21 cellular contexts compared by ENCODE assay signal in the genomic region with DNA sequence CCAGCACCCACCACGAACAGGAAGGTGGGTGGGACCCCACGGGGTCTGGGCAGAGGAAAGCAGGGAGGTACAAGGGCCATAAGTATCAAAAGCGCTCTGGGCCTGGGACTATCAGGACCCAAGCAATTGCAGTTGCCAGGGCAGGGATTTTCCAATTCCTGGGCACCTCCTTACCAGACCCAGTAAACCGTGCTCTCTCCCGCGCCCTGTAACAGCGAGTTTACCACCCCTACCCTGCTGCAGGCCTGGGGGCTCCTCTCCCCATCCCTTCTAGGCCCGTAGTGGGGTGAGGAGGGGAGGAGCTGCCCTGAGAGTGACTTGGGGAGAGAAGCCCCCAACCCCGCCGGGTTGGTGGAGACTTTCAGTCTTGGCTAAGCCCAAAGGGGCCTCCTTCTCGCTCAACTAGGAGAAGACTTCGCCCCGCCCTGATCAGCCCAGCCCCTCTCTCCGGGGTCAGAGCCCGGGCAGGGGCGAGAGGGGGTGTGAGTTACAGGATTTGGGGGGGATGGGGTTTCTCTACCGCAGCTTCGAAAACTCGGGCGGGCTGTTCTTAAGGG. TPM values are rescaled to one million over a fixed set of nuclear protein-coding genes. Genes with fewer than 3 reads are reported as not detected.
DNase-seq lines count a peak whose midpoint lies in the region; ATAC-seq and TF ChIP-seq lines count a peak whose summit lies in the region.
"Had no signal": no experiment of that assay in that cellular context is flagged by ENCODE, and none has a peak within 500 bp of the region (broad histone marks: within the 10 kb centered on the region; RNA-seq: fewer than 3 reads in every experiment).

No MANE protein-coding gene starts in this region.

- H3K36me3 ChIP-seq in HUES6 (ENCODE audit: control insufficient read depth, insufficient read depth, low read length) (no peaks in the 10 kb centered on the region), endodermal cell (ENCODE audit: control insufficient read depth, insufficient read depth, low read length) (peaks cover 28% of the 10 kb centered on the region), tibial artery (no peaks in the 10 kb centered on the region)
- H3K36me3 ChIP-seq: BLaER1 treated with 17β-estradiol and CSF1 and Interleukin-3, amounts not matched to agents 10 nM and 100 nM; heart right ventricle had no signal

- H3K27me3 ChIP-seq in HUES6 (ENCODE audit: control insufficient read depth, insufficient read depth, low read length), result peaks cover 100% of the 10 kb centered on the region
- H3K27me3 ChIP-seq in endodermal cell (ENCODE audit: control insufficient read depth, insufficient read depth, low read length, poor library complexity, severe bottlenecking), result peaks cover 97% of the 10 kb centered on the region
- H3K27me3 ChIP-seq in tibial artery, result peaks cover 5 to 100% of the 10 kb centered on the region in 2 donors

- no peak for TF ChIP-seq CTCF in GM13976 (IDR thresholded peaks at IDR 0.05; ENCODE audit: borderline replicate concordance, control extremely low read depth, extremely low read depth, insufficient read depth, missing control alignments)
- no peak for TF ChIP-seq CTCF in endodermal cell (conservative IDR thresholded peaks at IDR 0.05)
- no peak for TF ChIP-seq CTCF in neural crest cell (conservative IDR thresholded peaks at IDR 0.05)
- no peak for TF ChIP-seq CTCF in tibial artery (IDR thresholded peaks at IDR 0.05)

- H3K4me3 ChIP-seq in HUES6 (ENCODE audit: low read depth, low read length) (peak overlapping the region; percentile 50), endodermal cell (ENCODE audit: low read length) (peak overlapping the region; percentile 85), tibial artery (no peak overlapping the region)
- H3K4me3 ChIP-seq: testis had no signal

- intact Hi-C loops in tibial artery (cut with DNase I; ENCODE audit: low total_unique reads), result no loop called here

- H3K4me1 ChIP-seq in HUES6 (ENCODE audit: control insufficient read depth, insufficient read depth, low read length), result peaks cover 43% of the 10 kb centered on the region
- peaks cover 18% of the 10 kb centered on the region for H3K4me1 ChIP-seq in endodermal cell (ENCODE audit: control insufficient read depth, insufficient read depth, low read length)
- H3K4me1 ChIP-seq in tibial artery, result peaks cover 8 to 43% (median 30%) of the 10 kb centered on the region in 4 donors

- DNase-seq in GM13976 (ENCODE audit: low spot score), result peak; percentile 33
- DNase-seq in endodermal cell, result peak; percentile 83
- no peak for DNase-seq in neural crest cell (ENCODE audit: low read depth, low spot score)
- no peak for DNase-seq in NCI-H82 treated with DMSO at 0.1 percent for 48 hours (lab: John Stamatoyannopoulos, UW; ENCODE audit: unreplicated experiment)
- DNase-seq in tibial artery, result no peak
- DNase-seq: activated CD8-positive, alpha-beta T cell treated with anti-CD3 and anti-CD28 coated beads, Interleukin-2, amount 10 ng/mL, durations not matched to agents 7 days and 5 days; effector CD8-positive, alpha-beta T cell; heart right ventricle; kidney glomerular epithelial cell; naive thymus-derived CD8-positive, alpha-beta T cell; NCI-H2081; testis had no signal

- no peaks in the 10 kb centered on the region for H3K9me3 Mint-ChIP-seq in endodermal cell
- H3K9me3 Mint-ChIP-seq in neural crest cell, result no peaks in the 10 kb centered on the region

- H3K36me3 Mint-ChIP-seq in endodermal cell (ENCODE audit: low read depth) (peaks cover 2% of the 10 kb centered on the region), neural crest cell (ENCODE audit: low read depth) (peaks cover 41% of the 10 kb centered on the region)

- H3K27me3 Mint-ChIP-seq in endodermal cell (ENCODE audit: insufficient read depth), result peaks cover 99% of the 10 kb centered on the region
- H3K27me3 Mint-ChIP-seq in neural crest cell (ENCODE audit: low read depth), result peaks cover 96% of the 10 kb centered on the region

- 20 to 25% methylated on average over 1 to 18 of the region's 20 CpGs for WGBS in endodermal cell (ENCODE audit: insufficient coverage in 1 of 2, insufficient read length in 1 of 2), 2 experiments

- in situ Hi-C loops in GM13976 (cut with MboI; ENCODE audit: low sequenced_read_pairs, unreplicated experiment), result loop anchor here (10.0 kb wide), 1 partner anchor 431 kb away; no protein-coding TSS in a partner anchor

- H3K4me3 Mint-ChIP-seq in endodermal cell (peak overlapping the region; percentile 60), neural crest cell (peak overlapping the region; percentile 67)
- H3K4me3 Mint-ChIP-seq: activated CD8-positive, alpha-beta T cell treated with anti-CD3 and anti-CD28 coated beads, Interleukin-2, amount 10 ng/mL, durations not matched to agents 7 days and 5 days; memory B cell had no signal

- H3K27ac ChIP-seq in HUES6 (ENCODE audit: low read depth, low read length) (no peak overlapping the region), endodermal cell (ENCODE audit: low read depth, low read length) (no peak overlapping the region), tibial artery (no peak overlapping the region)
- H3K27ac ChIP-seq: BLaER1 treated with 17β-estradiol and CSF1 and Interleukin-3, amounts not matched to agents 10 nM and 100 nM; heart right ventricle; KMS-11; testis; VCaP had no signal

- no peak overlapping the region for H3K9ac ChIP-seq in HUES6 (ENCODE audit: low read length)
- no peak overlapping the region for H3K9ac ChIP-seq in endodermal cell (ENCODE audit: extremely low read depth, low read length, poor library complexity, severe bottlenecking)
- H3K9ac ChIP-seq: BLaER1 treated with 17β-estradiol and CSF1 and Interleukin-3, amounts not matched to agents 10 nM and 100 nM; KMS-11 had no signal

- H3K9me3 ChIP-seq in HUES6 (ENCODE audit: control insufficient read depth, insufficient read depth, low read depth, low read length), result no peaks in the 10 kb centered on the region
- H3K9me3 ChIP-seq in endodermal cell (ENCODE audit: control insufficient read depth, low read length), result no peaks in the 10 kb centered on the region
- H3K9me3 ChIP-seq in tibial artery, result no peaks in the 10 kb centered on the region
- H3K9me3 ChIP-seq: heart right ventricle, testis had no signal

- ATAC-seq in HG03442 (IDR thresholded peaks at IDR 0.05; ENCODE audit: unreplicated experiment) (no peak), HG02642 (IDR thresholded peaks at IDR 0.05; ENCODE audit: poor library complexity, unreplicated experiment) (no peak)
- ATAC-seq: activated CD8-positive, alpha-beta T cell treated with anti-CD3 and anti-CD28 coated beads, Interleukin-2, amount 10 ng/mL, durations not matched to agents 7 days and 5 days; HCT116; heart right ventricle; naive thymus-derived CD8-positive, alpha-beta T cell had no signal

- H3K27ac Mint-ChIP-seq in endodermal cell, result no peak overlapping the region
- H3K27ac Mint-ChIP-seq in neural crest cell (ENCODE audit: unreplicated experiment), result no peak overlapping the region
- H3K27ac Mint-ChIP-seq: activated CD8-positive, alpha-beta T cell treated with anti-CD3 and anti-CD28 coated beads, Interleukin-2, amount 10 ng/mL, durations not matched to agents 7 days and 5 days; activated T-cell treated with anti-CD3 and anti-CD28 coated beads, Interleukin-2, amount 50 U/mL, for 72 hours; memory B cell had no signal

- H3K4me1 Mint-ChIP-seq in endodermal cell, result peaks cover 58% of the 10 kb centered on the region
- H3K4me1 Mint-ChIP-seq in neural crest cell, result peaks cover 55% of the 10 kb centered on the region

RNA-seq across cellular contexts. Expression of a gene that starts 5.4 kb away (rescaled TPM):
- total RNA-seq in endodermal cell (1 to 10 TPM; 5.4 to 6.8 TPM), neural crest cell (83.7 and 86.7 TPM in 2 replicates)
- polyA plus RNA-seq in endodermal cell (2013, experiment 1 of 2), result 37.3 TPM
- polyA plus RNA-seq in endodermal cell (2013, experiment 2 of 2), result 27.0 TPM
- total RNA-seq: activated CD8-positive, alpha-beta T cell treated with anti-CD3 and anti-CD28 coated beads, Interleukin-2, amount 10 ng/mL, durations not matched to agents 7 days and 5 days; heart right ventricle; naive thymus-derived CD8-positive, alpha-beta T cell had no signal

Comparison
In these comparisons a context has a peak if more than half of its experiments do, and no peak if none do; other contexts are left out.
1. DNase-seq: peak in GM13976 (single experiment) and endodermal cell (single experiment); none in neural crest cell (single experiment), NCI-H82 treated with DMSO at 0.1 percent for 48 hours (single experiment) and tibial artery (0 of 2).
2. H3K4me3 ChIP-seq: peak in HUES6 (single experiment) and endodermal cell (single experiment); none in tibial artery (0 of 2).
3. RNA of a gene that starts 5.4 kb away (total RNA-seq): 83.7 to 86.7 TPM in neural crest cell; 5.4 to 6.8 TPM in endodermal cell; every median in the first group is over 10 times any median in the second.